20 cellular contexts compared by ENCODE assay signal in the genomic region with DNA sequence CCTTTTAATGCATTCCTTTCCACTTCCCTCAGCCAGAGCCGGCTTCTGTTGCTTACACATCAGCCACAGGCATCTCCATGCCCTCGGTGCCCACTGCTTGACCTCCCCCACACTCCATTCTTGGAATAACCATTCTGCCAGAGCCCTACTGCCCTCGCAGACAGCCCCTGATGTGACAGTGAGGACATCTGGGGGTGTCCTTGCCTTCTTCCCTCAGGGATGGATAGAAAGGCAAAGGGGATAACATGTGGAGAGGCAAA. TPM values are rescaled to one million over a fixed set of nuclear protein-coding genes. Genes with fewer than 3 reads are reported as not detected.
"Had no signal": no experiment of that assay in that cellular context is flagged by ENCODE, and none has a peak within 500 bp of the region (broad histone marks: within the 10 kb centered on the region; RNA-seq: fewer than 3 reads in every experiment).

No MANE protein-coding gene starts in this region.

- H3K4me1 ChIP-seq: left lung had no signal

- H3K9me3 Mint-ChIP-seq: activated CD4-positive, alpha-beta memory T cell treated with anti-CD3 and anti-CD28 coated beads for 36 hours; activated naive CD4-positive, alpha-beta T cell treated with anti-CD3 and anti-CD28 coated beads, Interleukin-2, amount 50 U/mL, for 72 hours; activated T-cell treated with anti-CD3 and anti-CD28 coated beads, Interleukin-2, amount 50 U/mL, for 24 hours; dendritic cell treated with granulocyte-macrophage colony-stimulating factor and Interleukin-4, amounts not matched to agents 40 ng/mL and 50 ng/mL, for 4 days; effector memory CD8-positive, alpha-beta T cell; memory B cell; naive thymus-derived CD8-positive, alpha-beta T cell had no signal

- H3K27ac Mint-ChIP-seq: activated CD4-positive, alpha-beta memory T cell treated with anti-CD3 and anti-CD28 coated beads for 36 hours; activated CD4-positive, alpha-beta T cell treated with anti-CD3 and anti-CD28 coated beads for 36 hours; activated naive CD4-positive, alpha-beta T cell treated with anti-CD3 and anti-CD28 coated beads, Interleukin-2, amount 50 U/mL, for 72 hours; activated T-cell treated with anti-CD3 and anti-CD28 coated beads, Interleukin-2, amount 50 U/mL, for 24 hours; dendritic cell treated with granulocyte-macrophage colony-stimulating factor and Interleukin-4, amounts not matched to agents 40 ng/mL and 50 ng/mL, for 4 days; effector memory CD8-positive, alpha-beta T cell; memory B cell; naive thymus-derived CD8-positive, alpha-beta T cell; T-helper 17 cell had no signal

- H3K36me3 ChIP-seq: heart right ventricle, left lung had no signal

- H3K36me3 Mint-ChIP-seq: activated CD4-positive, alpha-beta memory T cell treated with anti-CD3 and anti-CD28 coated beads for 36 hours; activated naive CD4-positive, alpha-beta T cell treated with anti-CD3 and anti-CD28 coated beads, Interleukin-2, amount 50 U/mL, for 72 hours; memory B cell; naive thymus-derived CD8-positive, alpha-beta T cell had no signal

- H3K4me3 Mint-ChIP-seq: activated CD4-positive, alpha-beta memory T cell treated with anti-CD3 and anti-CD28 coated beads for 36 hours; activated CD4-positive, alpha-beta T cell treated with anti-CD3 and anti-CD28 coated beads for 36 hours; activated T-cell treated with anti-CD3 and anti-CD28 coated beads, Interleukin-2, amount 50 U/mL, for 24 hours; dendritic cell treated with granulocyte-macrophage colony-stimulating factor and Interleukin-4, amounts not matched to agents 40 ng/mL and 50 ng/mL, for 4 days; effector memory CD8-positive, alpha-beta T cell; memory B cell; naive thymus-derived CD8-positive, alpha-beta T cell; T-helper 17 cell had no signal

- H3K4me1 Mint-ChIP-seq: naive thymus-derived CD8-positive, alpha-beta T cell had no signal

- H3K4me3 ChIP-seq: heart right ventricle, left lung, mucosa of descending colon had no signal

- ATAC-seq: activated CD4-positive, alpha-beta T cell treated with anti-CD3 and anti-CD28 coated beads for 36 hours; activated naive CD4-positive, alpha-beta T cell treated with anti-CD3 and anti-CD28 coated beads, Interleukin-2, amount 50 U/mL, for 72 hours; effector memory CD8-positive, alpha-beta T cell; heart right ventricle; left lung; mucosa of descending colon; naive thymus-derived CD8-positive, alpha-beta T cell; T-helper 17 cell had no signal

- H3K9me3 ChIP-seq: heart right ventricle, left lung, mucosa of descending colon had no signal

- DNase-seq: activated CD4-positive, alpha-beta memory T cell treated with anti-CD3 and anti-CD28 coated beads for 36 hours; activated CD4-positive, alpha-beta T cell treated with anti-CD3 and anti-CD28 coated beads for 36 hours; activated effector memory CD4-positive, alpha-beta T cell treated with anti-CD3 and anti-CD28 coated beads, Interleukin-2, amount 50 U/mL, for 16 hours; activated T-cell treated with anti-CD3 and anti-CD28 coated beads, Interleukin-2, amount 50 U/mL, for 24 hours; cerebellar nuclear complex; effector memory CD8-positive, alpha-beta T cell; foreskin melanocyte; heart right ventricle; left lung; naive thymus-derived CD8-positive, alpha-beta T cell; small intestine; stimulated activated CD4-positive, alpha-beta T cell treated with anti-CD3 and anti-CD28 coated beads, Interleukin-4, amount 100 ng/mL, for 4 hours; stimulated activated naive CD4-positive, alpha-beta T cell treated with Interleukin-2 at 50 U/mL for 16 hours; T-helper 17 cell; trophoblast cell had no signal

- H3K27ac ChIP-seq: left lung had no signal

RNA-seq across cellular contexts. Expression of a gene that starts 6.4 kb away (rescaled TPM):
- total RNA-seq: fibroblast of lung; left lung; naive thymus-derived CD8-positive, alpha-beta T cell; T-helper 17 cell had no signal
- polyA plus RNA-seq: fibroblast of lung had no signal
